Comparison of ENCODE assay signal across 8 cellular contexts in genomic region chr1:162633327-162633762, GRCh38. TPM values are rescaled to one million over a fixed set of nuclear protein-coding genes. Genes with fewer than 3 reads are reported as not detected.
DNase-seq lines count a peak whose midpoint lies in the region; ATAC-seq and TF ChIP-seq lines count a peak whose summit lies in the region.

No MANE protein-coding gene starts in this region.

- no peak overlapping the region for H2BK5ac ChIP-seq in H9 (ENCODE audit: insufficient read length, low read length)

- no peak overlapping the region for H2AFZ ChIP-seq in H9 (ENCODE audit: low read length)

- H3K27ac ChIP-seq in HUES64 (ENCODE audit: low read depth, low read length) = no peak overlapping the region
- peak overlapping the region; percentile 82 to 89 for H3K27ac ChIP-seq in testis
- H3K27ac ChIP-seq in H9 (ENCODE audit: insufficient read length, low read depth, low read length) = no peak overlapping the region
- H3K27ac ChIP-seq in effector memory CD4-positive, alpha-beta T cell (ENCODE audit: insufficient read depth, low read length, poor library complexity, severe bottlenecking) = no peak overlapping the region

- H3K9me3 ChIP-seq in HUES64 (ENCODE audit: insufficient read depth, low read depth, low read length) (no peaks in the 10 kb centered on the region), testis (no peaks in the 10 kb centered on the region), H9 (ENCODE audit: control insufficient read depth, low read depth, low read length) (no peaks in the 10 kb centered on the region)
- H3K9me3 ChIP-seq in effector memory CD4-positive, alpha-beta T cell (ENCODE audit: control insufficient read depth, low read length) = no peaks in the 10 kb centered on the region

- ATAC-seq in GM19395 (IDR thresholded peaks at IDR 0.05; ENCODE audit: unreplicated experiment) (peak; percentile 75), Right ventricle myocardium superior (ENCODE audit: poor library complexity) (peak; percentile 58), T-cell (replicated peaks in 1 of 4) (no peak)

- H2BK12ac ChIP-seq in H9 (ENCODE audit: insufficient read length, low read depth, low read length) = no peak overlapping the region

- H3K79me1 ChIP-seq in H9 (ENCODE audit: insufficient read depth, low read depth, low read length, poor library complexity, severe bottlenecking) = no peaks in the 10 kb centered on the region

- DNase-seq in Right ventricle myocardium superior (no peak), testis (no peak), T-cell (no peak), H9 (no peak), NCI-H524 (lab: John Stamatoyannopoulos, UW) (no peak)
- no peak for DNase-seq in effector memory CD4-positive, alpha-beta T cell

- no peak overlapping the region for H3K4ac ChIP-seq in H9 (ENCODE audit: low read depth, low read length)

- H2BK15ac ChIP-seq in H9 (ENCODE audit: low read depth, low read length) = no peak overlapping the region

- no peak for TF ChIP-seq POLR2A in testis (IDR thresholded peaks at IDR 0.05)

- POLR2A ChIA-PET in T-cell (lab: Charles Lee) = interaction anchor here in 1 of 2 donors (0.6 kb wide), 1 partner anchor 14 kb away, joined by 3 read pairs; no protein-coding TSS in a partner anchor

- no peak overlapping the region for H3K56ac ChIP-seq in H9 (ENCODE audit: insufficient read length, low read depth, low read length)

- H4K5ac ChIP-seq in H9 (ENCODE audit: insufficient read length, low read depth, low read length) = no peak overlapping the region

- no peaks in the 10 kb centered on the region for H3K9me3 Mint-ChIP-seq in T-cell
- no peaks in the 10 kb centered on the region for H3K9me3 Mint-ChIP-seq in H9

- H3K18ac ChIP-seq in H9 (ENCODE audit: insufficient read length, low read depth, low read length) = no peak overlapping the region

- H3K36me3 ChIP-seq in HUES64 (ENCODE audit: insufficient read depth, low read length) = no peaks in the 10 kb centered on the region
- H3K36me3 ChIP-seq in testis (ENCODE audit: low read depth, missing control alignments) = no peaks in the 10 kb centered on the region
- H3K36me3 ChIP-seq in effector memory CD4-positive, alpha-beta T cell (ENCODE audit: control insufficient read depth, insufficient read depth, low read length) = no peaks in the 10 kb centered on the region

- H3K23ac ChIP-seq in H9 (ENCODE audit: insufficient read length, low read depth, low read length) = no peak overlapping the region

- H2BK120ac ChIP-seq in H9 (ENCODE audit: low read depth, low read length, poor library complexity, severe bottlenecking) = no peak overlapping the region

- H2AK5ac ChIP-seq in H9 (ENCODE audit: insufficient read length, low read length) = no peak overlapping the region

- no peak overlapping the region for H4K8ac ChIP-seq in H9 (replicated peaks; ENCODE audit: insufficient read length, low read depth, low read length)

- H3K4me1 Mint-ChIP-seq in T-cell (no peaks in the 10 kb centered on the region), H9 (peaks cover 9 to 20% of the 10 kb centered on the region in 2 experiments)

- H3K4me1 ChIP-seq in HUES64 (ENCODE audit: insufficient read depth, low read length) = peaks cover 9% of the 10 kb centered on the region; the same call in 1 of the 2 replicates
- H3K4me1 ChIP-seq in testis = no peaks in the 10 kb centered on the region
- peaks cover 4% of the 10 kb centered on the region; the same call in 1 of the 2 replicates for H3K4me1 ChIP-seq in H9 (ENCODE audit: insufficient read depth, low read length)
- H3K4me1 ChIP-seq in effector memory CD4-positive, alpha-beta T cell (ENCODE audit: control insufficient read depth, insufficient read depth, low read length, poor library complexity, severe bottlenecking) = no peaks in the 10 kb centered on the region

- WGBS in HUES64 = 91% methylated on average over 7 of the region's 7 CpGs
- WGBS in testis, 2 donors = 32 to 52% methylated on average over 7 of the region's 7 CpGs
- WGBS in H9 (ENCODE audit: extremely low coverage, insufficient read length, low lambda C conversion rate) = no CpG with 5 or more reads among the region's 7 CpGs

- H3K27me3 Mint-ChIP-seq in T-cell (peaks cover 3 to 5% of the 10 kb centered on the region in 2 donors), H9 (ENCODE audit: low read depth) (peaks cover 2% of the 10 kb centered on the region; the same call in 1 of the 2 replicates)

- no peak overlapping the region for H3K4me3 Mint-ChIP-seq in T-cell
- no peak overlapping the region for H3K4me3 Mint-ChIP-seq in H9

- no peak overlapping the region for H2BK20ac ChIP-seq in H9 (ENCODE audit: low read depth, low read length, poor library complexity, severe bottlenecking)

- no peaks in the 10 kb centered on the region for H3K23me2 ChIP-seq in H9 (ENCODE audit: insufficient read length, low read depth, low read length, poor library complexity, severe bottlenecking)

- intact Hi-C loops in Right ventricle myocardium superior (cut with DNase I) = loop anchor here (5.0 kb wide), 1 partner anchor 59 kb away; no protein-coding TSS in a partner anchor
- intact Hi-C loops in testis (cut with DNase I; ENCODE audit: low total_unique reads) = no loop called here

- H3K27ac Mint-ChIP-seq in T-cell = no peak overlapping the region
- H3K27ac Mint-ChIP-seq in H9 = no peak overlapping the region

- H3K9ac ChIP-seq in HUES64 (ENCODE audit: low read depth, low read length) = no peak overlapping the region
- H3K9ac ChIP-seq in H9 (ENCODE audit: extremely low read depth, insufficient read length, low read length) = no peak overlapping the region

- H3K79me2 ChIP-seq in H9 (ENCODE audit: insufficient read depth, low read length) = no peaks in the 10 kb centered on the region

- H3K4me2 ChIP-seq in H9 (ENCODE audit: insufficient read depth, insufficient read length, low read length) = no peak overlapping the region

- CTCF ChIA-PET in T-cell (lab: Charles Lee) = no interaction called here

- no peaks in the 10 kb centered on the region for H4K20me1 ChIP-seq in H9 (ENCODE audit: control insufficient read depth, insufficient read depth, insufficient read length)

- H4K91ac ChIP-seq in H9 (ENCODE audit: insufficient read length, low read depth, low read length) = no peak overlapping the region

- no peak overlapping the region for H3K14ac ChIP-seq in H9 (ENCODE audit: insufficient read depth, low read length)

- no peak overlapping the region for H3T11ph ChIP-seq in H9 (ENCODE audit: low read length)

- H3K36me3 Mint-ChIP-seq in T-cell = no peaks in the 10 kb centered on the region
- no peaks in the 10 kb centered on the region for H3K36me3 Mint-ChIP-seq in H9 (ENCODE audit: insufficient read depth in 1 of 3, low read depth in 3 of 3)

- TF ChIP-seq CTCF in testis (IDR thresholded peaks at IDR 0.05) (no peak), H9 (conservative IDR thresholded peaks at IDR 0.05) (no peak)

- H3K4me3 ChIP-seq in HUES64 (ENCODE audit: low read length) (peak overlapping the region; percentile 18; the same call in 1 of the 2 replicates), testis (peak overlapping the region; percentile 39 to 56)
- no peak overlapping the region for H3K4me3 ChIP-seq in effector memory CD4-positive, alpha-beta T cell (ENCODE audit: insufficient read depth, low read depth, low read length, poor library complexity, severe bottlenecking)

- H3K27me3 ChIP-seq in HUES64 (ENCODE audit: insufficient read depth, low read length) = no peaks in the 10 kb centered on the region
- no peaks in the 10 kb centered on the region for H3K27me3 ChIP-seq in testis
- H3K27me3 ChIP-seq in H9 (ENCODE audit: insufficient read depth, low read length) = no peaks in the 10 kb centered on the region
- no peaks in the 10 kb centered on the region for H3K27me3 ChIP-seq in effector memory CD4-positive, alpha-beta T cell (replicated peaks; ENCODE audit: control insufficient read depth, insufficient read depth, low read length, poor library complexity, severe bottlenecking)

RNA-seq across cellular contexts. Expression of gene DDR2, which starts 1.1 kb away (rescaled TPM):
- polyA plus RNA-seq in HUES64 (2013, experiment 1 of 2) = 1.00 TPM
- polyA plus RNA-seq in HUES64 (2013, experiment 2 of 2) = 1.3 TPM
- total RNA-seq in Right ventricle myocardium superior (36.6 TPM), testis (1 to 10 TPM; 9.0 to 9.2 TPM), T-cell (under 1 TPM; 0.28 to 0.67 (median 0.59) TPM), H9 (2021) (0.48 and 0.52 TPM in 2 replicates)
- 13.2 TPM for polyA plus RNA-seq in testis (ENCODE audit: insufficient read depth, low read depth, low replicate concordance)

Comparison
In these comparisons a context has a peak if more than half of its experiments do, and no peak if none do; other contexts are left out.
1. ATAC-seq: peak in GM19395 (single experiment) and Right ventricle myocardium superior (single experiment); none in T-cell (0 of 4).
2. H3K27ac ChIP-seq: peak in testis (2 of 2); none in HUES64 (single experiment), H9 (single experiment) and effector memory CD4-positive, alpha-beta T cell (single experiment).